In genomic region chr12:21502164-21502496, GRCh38 we compare ENCODE assay signal across 8 cellular contexts. TPM values are rescaled to one million over a fixed set of nuclear protein-coding genes. Genes with fewer than 3 reads are reported as not detected.
DNase-seq lines count a peak whose midpoint lies in the region; ATAC-seq and TF ChIP-seq lines count a peak whose summit lies in the region.

No MANE protein-coding gene starts in this region.

- no peak for TF ChIP-seq EP300 in transverse colon (IDR thresholded peaks at IDR 0.05; ENCODE audit: low read depth)

- H3K36me3 ChIP-seq in SJSA1 (peaks cover 23% of the 10 kb centered on the region), mucosa of descending colon (ENCODE audit: low read depth) (no peaks in the 10 kb centered on the region), transverse colon (peaks cover 0 to 5% (median 0%) of the 10 kb centered on the region in 4 donors)

- intact Hi-C loops in mucosa of descending colon (cut with DNase I, micrococcal nuclease) (no loop called here), transverse colon (cut with DNase I; ENCODE audit: low total_unique reads) (loop anchor here (10.0 kb wide), 1 partner anchor 183 kb away; no protein-coding TSS in a partner anchor)

- H3K9me3 ChIP-seq in SJSA1 (replicated peaks) (no peaks in the 10 kb centered on the region), mucosa of descending colon (no peaks in the 10 kb centered on the region), transverse colon (no peaks in the 10 kb centered on the region)

- ATAC-seq in HG02588 (IDR thresholded peaks at IDR 0.05; ENCODE audit: unreplicated experiment) (peak; percentile 1), mucosa of descending colon (peak; percentile 22)

- DNase-seq in DMS 273 (lab: John Stamatoyannopoulos, UW; ENCODE audit: unreplicated experiment) (peak; percentile 41), DMS 273 treated with DMSO at 0.1 percent for 48 hours (lab: John Stamatoyannopoulos, UW) (no peak), SJSA1 (ENCODE audit: low read depth in 1 of 2, low spot score in 2 of 2) (peak; percentile 42 to 46), dermis microvascular lymphatic vessel endothelial cell (ENCODE audit: low read depth in 2 of 2) (peak; percentile 23 to 70), mucosa of descending colon (no peak), transverse colon (peak; percentile 20), OCI-M2 (lab: John Stamatoyannopoulos, UW; ENCODE audit: unreplicated experiment) (no peak)

- H3K4me1 ChIP-seq in SJSA1 (replicated peaks), result peaks cover 13% of the 10 kb centered on the region
- H3K4me1 ChIP-seq in mucosa of descending colon (ENCODE audit: low read depth), result peaks cover 15% of the 10 kb centered on the region
- peaks cover 14 to 34% (median 25%) of the 10 kb centered on the region in 4 donors for H3K4me1 ChIP-seq in transverse colon

- in situ Hi-C loops in transverse colon (cut with MboI; ENCODE audit: low pct_ligation_motif_present in 1 of 4, low pct_unique_long_range_greater_than_20kb in 1 of 4, low sequenced_read_pairs in 3 of 4), result loop anchor here in 1 of 4 donors (10.0 kb wide), 1 partner anchor 543 kb away; the partner anchor contains the start of gene CMAS

- H3K27ac ChIP-seq in SJSA1 (peak overlapping the region; percentile 81), transverse colon (peak overlapping the region; percentile 87 to 92 (median 89))

- TF ChIP-seq CTCF in mucosa of descending colon (IDR thresholded peaks at IDR 0.05) (no peak), transverse colon (IDR thresholded peaks at IDR 0.05) (no peak)

- no peak for TF ChIP-seq POLR2A in transverse colon (IDR thresholded peaks at IDR 0.05)

- H3K4me3 ChIP-seq in SJSA1, result peak overlapping the region; percentile 79
- H3K4me3 ChIP-seq in mucosa of descending colon, result peak overlapping the region; percentile 81
- peak overlapping the region; percentile 84 to 98 (median 92) for H3K4me3 ChIP-seq in transverse colon

- H3K27me3 ChIP-seq in SJSA1 (replicated peaks) (no peaks in the 10 kb centered on the region), transverse colon (no peaks in the 10 kb centered on the region)

- 0 to 2% methylated on average over 2 to 12 of the region's 14 CpGs for WGBS in transverse colon (ENCODE audit: low coverage in 1 of 2), 2 donors

RNA-seq across cellular contexts. Expression of gene GOLT1B, which starts 0.5 kb away (rescaled TPM):
- total RNA-seq in SJSA1 (2014; rRNA removed; shearing (Covaris generic)), result 72.6 and 73.1 TPM in 2 replicates
- total RNA-seq in dermis microvascular lymphatic vessel endothelial cell, result 18.2 and 28.1 TPM in 2 replicates
- 10 to 100 TPM; 15.4 to 22.0 (median 21.5) TPM for total RNA-seq in mucosa of descending colon
- total RNA-seq in transverse colon, result 10 to 100 TPM in 3 of 4 donors, 1 to 10 TPM in 1; 8.6 to 14.6 (median 13.1) TPM

RNA-seq across cellular contexts. Expression of gene RECQL, which starts 0.7 kb away (rescaled TPM):
- 79.7 and 99.7 TPM in 2 replicates for total RNA-seq in SJSA1 (2014; rRNA removed; shearing (Covaris generic))
- total RNA-seq in dermis microvascular lymphatic vessel endothelial cell (76.5 and 95.1 TPM in 2 replicates), mucosa of descending colon (10 to 100 TPM in 2 of 3 donors, 1 to 10 TPM in 1; 9.3 to 29.6 (median 16.2) TPM), transverse colon (10 to 100 TPM in 3 of 4 donors, 1 to 10 TPM in 1; 2.2 to 32.0 (median 13.5) TPM)

RNA-seq across cellular contexts. Expression of gene SPX, which starts 24.0 kb away (rescaled TPM):
- 0.50 and 1.1 TPM in 2 replicates for total RNA-seq in SJSA1 (2014; rRNA removed; shearing (Covaris generic))
- total RNA-seq in dermis microvascular lymphatic vessel endothelial cell, result not detected in 2 replicates
- under 1 TPM in 1 of 3 donors, not detected in 2; 0.13 TPM for total RNA-seq in mucosa of descending colon
- total RNA-seq in transverse colon, result not detected

Comparison
In these comparisons a context has a peak if more than half of its experiments do, and no peak if none do; other contexts are left out.
1. DNase-seq: peak in DMS 273 (single experiment), SJSA1 (2 of 2), dermis microvascular lymphatic vessel endothelial cell (2 of 2) and transverse colon (single experiment); none in DMS 273 treated with DMSO at 0.1 percent for 48 hours (single experiment), mucosa of descending colon (0 of 3) and OCI-M2 (single experiment).
2. Peak in every context shown above with its lines, with median percentiles within 50 percentile points of each other: H3K4me3 ChIP-seq.